In the genomic region with DNA sequence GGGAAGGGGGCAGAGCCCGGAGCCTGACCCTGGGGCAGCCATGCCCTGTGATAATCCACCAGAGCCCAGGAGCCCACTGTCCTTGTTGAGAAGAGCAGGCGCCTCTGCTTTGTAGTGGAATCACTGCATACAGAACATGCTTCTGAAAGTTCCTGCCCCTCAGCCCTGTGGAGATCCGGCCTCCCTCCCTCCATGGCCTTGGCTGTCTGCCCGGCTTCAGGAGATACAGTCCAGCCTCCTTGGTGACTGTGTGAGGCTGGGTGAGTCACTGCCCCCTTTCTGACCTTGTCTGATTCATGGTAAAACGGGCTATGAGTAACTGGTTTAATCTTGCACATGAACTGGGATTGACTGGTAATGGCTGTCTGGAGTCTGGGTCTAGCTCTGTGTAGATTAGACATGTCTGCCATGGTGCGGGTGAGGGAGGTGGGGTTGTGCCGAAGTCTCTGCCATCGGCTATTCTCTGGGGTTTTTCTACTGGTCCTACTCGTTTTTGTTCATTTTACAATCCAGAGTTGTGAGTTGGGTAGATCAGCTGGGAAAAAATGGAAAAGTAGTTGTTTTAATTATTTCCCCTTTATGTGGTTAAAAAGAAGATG, we compare ENCODE assay signal across 8 cellular contexts.
DNase-seq lines count a peak whose midpoint lies in the region; ATAC-seq and TF ChIP-seq lines count a peak whose summit lies in the region.
"Not testable (repeated sequence)": the region's sequence is repeated elsewhere in the genome, so short reads cannot be mapped to it uniquely, and the experiment has no call there.

No MANE protein-coding gene starts in this region.

- DNase-seq in COLO829 (ENCODE audit: low spot score) (peak; percentile 88), HK-2 (ENCODE audit: unreplicated experiment) (peak; percentile 83), dermis microvascular lymphatic vessel endothelial cell (ENCODE audit: low read depth in 2 of 2) (peak; percentile 86 to 98), hepatocyte (ENCODE audit: low spot score) (peak; percentile 91), osteoblast (ENCODE audit: insufficient read length, low spot score, missing footprints) (peak; percentile 94), stomach (peak; percentile 96)
- DNase-seq in activated CD8-positive, alpha-beta memory T cell treated with anti-CD3 and anti-CD28 coated beads, Interleukin-2, amount 10 ng/mL, durations not matched to agents 7 days and 5 days = not testable (repeated sequence)

- not testable (repeated sequence) for H3K36me3 Mint-ChIP-seq in activated CD8-positive, alpha-beta memory T cell treated with anti-CD3 and anti-CD28 coated beads, Interleukin-2, amount 10 ng/mL, durations not matched to agents 7 days and 5 days

- not testable (repeated sequence) for H3K9me3 Mint-ChIP-seq in activated CD8-positive, alpha-beta memory T cell treated with anti-CD3 and anti-CD28 coated beads, Interleukin-2, amount 10 ng/mL, durations not matched to agents 7 days and 5 days (ENCODE audit: low read depth)

- H3K4me3 ChIP-seq in hepatocyte; osteoblast (ENCODE audit: insufficient read depth, low read length); stomach: not testable (repeated sequence)

- H3K27ac Mint-ChIP-seq in activated CD8-positive, alpha-beta memory T cell treated with anti-CD3 and anti-CD28 coated beads, Interleukin-2, amount 10 ng/mL, durations not matched to agents 7 days and 5 days = not testable (repeated sequence)

- H3K79me2 ChIP-seq in hepatocyte; osteoblast (ENCODE audit: insufficient read depth, low read length): not testable (repeated sequence)

- 54% methylated on average over 8 of the region's 9 CpGs for WGBS in hepatocyte (ENCODE audit: low lambda C conversion rate, missing lambda C conversion rate)
- WGBS in stomach, 5 donors = 18 to 30% (median 19%) methylated on average over 5 to 7 of the region's 9 CpGs

- not testable (repeated sequence) for H3K9me3 ChIP-seq in hepatocyte (ENCODE audit: low read depth); osteoblast (ENCODE audit: low read depth, low read length); stomach

- intact Hi-C loops in stomach (cut with DNase I; ENCODE audit: low total_unique reads) = not testable (repeated sequence)

- not testable (repeated sequence) for H3K27me3 Mint-ChIP-seq in activated CD8-positive, alpha-beta memory T cell treated with anti-CD3 and anti-CD28 coated beads, Interleukin-2, amount 10 ng/mL, durations not matched to agents 7 days and 5 days

- H3K4me1 ChIP-seq in hepatocyte (ENCODE audit: insufficient read depth) (peaks cover 33% of the 10 kb centered on the region), osteoblast (ENCODE audit: insufficient read depth, low read length) (peaks cover 47% of the 10 kb centered on the region), stomach (peaks cover 17 to 41% (median 31%) of the 10 kb centered on the region in 4 donors)

- not testable (repeated sequence) for H3K36me3 ChIP-seq in hepatocyte (replicated peaks; ENCODE audit: insufficient read depth, low read depth); osteoblast (ENCODE audit: insufficient read depth, low read length); stomach

- not testable (repeated sequence) for TF ChIP-seq POLR2A in stomach (IDR thresholded peaks at IDR 0.05)

- not testable (repeated sequence) for H3K9me2 ChIP-seq in hepatocyte (replicated peaks; ENCODE audit: insufficient read depth)

- H4K20me1 ChIP-seq in hepatocyte (ENCODE audit: insufficient read depth, poor library complexity, severe bottlenecking); osteoblast (ENCODE audit: insufficient read depth, low read length): not testable (repeated sequence)

- H2AFZ ChIP-seq in hepatocyte; osteoblast (ENCODE audit: low read length): not testable (repeated sequence)

- H3K4me1 Mint-ChIP-seq in activated CD8-positive, alpha-beta memory T cell treated with anti-CD3 and anti-CD28 coated beads, Interleukin-2, amount 10 ng/mL, durations not matched to agents 7 days and 5 days = peaks cover 10% of the 10 kb centered on the region

- H3K4me3 Mint-ChIP-seq in activated CD8-positive, alpha-beta memory T cell treated with anti-CD3 and anti-CD28 coated beads, Interleukin-2, amount 10 ng/mL, durations not matched to agents 7 days and 5 days = not testable (repeated sequence)

- not testable (repeated sequence) for TF ChIP-seq EP300 in stomach (IDR thresholded peaks at IDR 0.05)

- TF ChIP-seq CTCF in hepatocyte (IDR thresholded peaks at IDR 0.05; ENCODE audit: poor library complexity); osteoblast (IDR thresholded peaks at IDR 0.05; ENCODE audit: extremely low read depth, low read depth, low read length); stomach (IDR thresholded peaks at IDR 0.05): not testable (repeated sequence)

- CTCF ChIA-PET in activated CD8-positive, alpha-beta memory T cell treated with anti-CD3 and anti-CD28 coated beads, Interleukin-2, amount 10 ng/mL, durations not matched to agents 7 days and 5 days (lab: Charles Lee) = not testable (repeated sequence)

- peak overlapping the region; percentile 92 for H3K27ac ChIP-seq in hepatocyte
- peak overlapping the region; percentile 95 for H3K27ac ChIP-seq in osteoblast (ENCODE audit: low read depth, low read length)
- H3K27ac ChIP-seq in stomach = peak overlapping the region; percentile 69 to 84 (median 76)

- H3K4me2 ChIP-seq in hepatocyte = not testable (repeated sequence)
- peak overlapping the region; percentile 39 for H3K4me2 ChIP-seq in osteoblast (ENCODE audit: insufficient read depth, low read length)

- not testable (repeated sequence) for H3K27me3 ChIP-seq in hepatocyte; osteoblast (ENCODE audit: insufficient read depth, low read length); stomach

- peak; percentile 62 for ATAC-seq in activated CD8-positive, alpha-beta memory T cell treated with anti-CD3 and anti-CD28 coated beads, Interleukin-2, amount 10 ng/mL, durations not matched to agents 7 days and 5 days

TF ChIP-seq in PFSK-1, 5 proteins besides CTCF, POLR2A, EP300 and RAD21:
- peak; percentile 48; the same call in 1 of the 2 replicates for TF ChIP-seq POLR2AphosphoS5 (IDR thresholded peaks at IDR 0.05; ENCODE audit: low read depth, low read length)
- peak; percentile 16; the same call in 1 of the 2 replicates for TF ChIP-seq TAF1 (IDR thresholded peaks at IDR 0.05; ENCODE audit: borderline replicate concordance, insufficient read depth, low read length)
